Comparison of ENCODE assay signal across 8 cellular contexts in the genomic region with DNA sequence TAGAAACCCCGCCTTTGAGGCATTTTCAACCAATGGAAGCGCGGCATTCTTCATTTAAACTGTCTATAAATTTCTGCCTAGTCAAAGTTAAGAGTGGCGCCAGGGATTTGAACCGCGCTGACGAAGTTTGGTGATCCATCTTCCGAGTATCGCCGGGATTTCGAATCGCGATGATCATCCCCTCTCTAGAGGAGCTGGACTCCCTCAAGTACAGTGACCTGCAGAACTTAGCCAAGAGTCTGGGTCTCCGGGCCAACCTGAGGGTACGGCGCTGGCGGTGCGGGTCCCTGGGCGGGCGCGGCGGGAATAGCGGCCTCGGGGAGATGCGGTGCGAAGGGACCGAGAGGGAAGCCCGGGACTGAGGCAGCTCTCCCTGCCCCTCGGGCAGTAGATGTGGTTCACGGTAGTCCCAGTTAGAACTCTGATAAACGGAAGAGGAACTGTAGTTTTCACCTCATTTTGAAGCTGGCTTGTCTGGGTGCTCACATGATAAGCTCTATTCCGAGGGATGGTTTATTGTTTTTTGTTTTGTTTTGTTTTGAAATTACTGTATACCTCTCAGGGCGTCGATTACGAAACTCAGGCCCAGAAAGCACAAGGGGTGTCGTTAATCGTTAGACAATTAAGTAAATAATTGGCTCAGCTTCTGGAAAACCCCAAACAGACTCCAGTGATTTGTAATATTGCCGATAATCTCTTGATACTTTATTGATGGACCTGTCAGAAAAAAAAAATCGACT. TPM values are rescaled to one million over a fixed set of nuclear protein-coding genes. Genes with fewer than 3 reads are reported as not detected.
A peak's percentile ranks its signal among the peaks of the same experiment; 100 is the strongest.
DNase-seq lines count a peak whose midpoint lies in the region; ATAC-seq and TF ChIP-seq lines count a peak whose summit lies in the region.

A gene with protein sequence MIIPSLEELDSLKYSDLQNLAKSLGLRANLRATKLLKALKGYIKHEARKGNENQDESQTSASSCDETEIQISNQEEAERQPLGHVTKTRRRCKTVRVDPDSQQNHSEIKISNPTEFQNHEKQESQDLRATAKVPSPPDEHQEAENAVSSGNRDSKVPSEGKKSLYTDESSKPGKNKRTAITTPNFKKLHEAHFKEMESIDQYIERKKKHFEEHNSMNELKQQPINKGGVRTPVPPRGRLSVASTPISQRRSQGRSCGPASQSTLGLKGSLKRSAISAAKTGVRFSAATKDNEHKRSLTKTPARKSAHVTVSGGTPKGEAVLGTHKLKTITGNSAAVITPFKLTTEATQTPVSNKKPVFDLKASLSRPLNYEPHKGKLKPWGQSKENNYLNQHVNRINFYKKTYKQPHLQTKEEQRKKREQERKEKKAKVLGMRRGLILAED (plus strand): TSS at position 94 of the 740 bp plus-strand sequence. CDS start 77 bp downstream, at position 171.

- peak within 1 kb of the TSS; percentile 100 for H3K4me3 Mint-ChIP-seq in activated CD8-positive, alpha-beta memory T cell treated with anti-CD3 and anti-CD28 coated beads, Interleukin-2, amount 10 ng/mL, durations not matched to agents 7 days and 5 days
- H3K4me3 Mint-ChIP-seq in stimulated activated naive CD8-positive, alpha-beta T cell treated with anti-CD3 and anti-CD28 coated beads, Interleukin-15, Interleukin-2, amounts not matched to agents 100 ng/mL and 50 ng/mL, for 24 hours: peak within 1 kb of the TSS; percentile 99

- H3K4me1 Mint-ChIP-seq in activated CD8-positive, alpha-beta memory T cell treated with anti-CD3 and anti-CD28 coated beads, Interleukin-2, amount 10 ng/mL, durations not matched to agents 7 days and 5 days: peaks cover 39% of the 10 kb centered on the region
- peaks cover 34% of the 10 kb centered on the region for H3K4me1 Mint-ChIP-seq in stimulated activated naive CD8-positive, alpha-beta T cell treated with anti-CD3 and anti-CD28 coated beads, Interleukin-15, Interleukin-2, amounts not matched to agents 100 ng/mL and 50 ng/mL, for 24 hours (ENCODE audit: low read depth)

- H3K27ac Mint-ChIP-seq in activated CD8-positive, alpha-beta memory T cell treated with anti-CD3 and anti-CD28 coated beads, Interleukin-2, amount 10 ng/mL, durations not matched to agents 7 days and 5 days: peak within 1 kb of the TSS; percentile 100
- H3K27ac Mint-ChIP-seq in stimulated activated naive CD8-positive, alpha-beta T cell treated with anti-CD3 and anti-CD28 coated beads, Interleukin-15, Interleukin-2, amounts not matched to agents 100 ng/mL and 50 ng/mL, for 24 hours: peak within 1 kb of the TSS; percentile 96

- H3K27me3 Mint-ChIP-seq in activated CD8-positive, alpha-beta memory T cell treated with anti-CD3 and anti-CD28 coated beads, Interleukin-2, amount 10 ng/mL, durations not matched to agents 7 days and 5 days: no peaks in the 10 kb centered on the region
- no peaks in the 10 kb centered on the region for H3K27me3 Mint-ChIP-seq in stimulated activated naive CD8-positive, alpha-beta T cell treated with anti-CD3 and anti-CD28 coated beads, Interleukin-15, Interleukin-2, amounts not matched to agents 100 ng/mL and 50 ng/mL, for 24 hours

- no peaks in the 10 kb centered on the region for H3K9me3 Mint-ChIP-seq in activated CD8-positive, alpha-beta memory T cell treated with anti-CD3 and anti-CD28 coated beads, Interleukin-2, amount 10 ng/mL, durations not matched to agents 7 days and 5 days (ENCODE audit: low read depth)
- no peaks in the 10 kb centered on the region for H3K9me3 Mint-ChIP-seq in stimulated activated naive CD8-positive, alpha-beta T cell treated with anti-CD3 and anti-CD28 coated beads, Interleukin-15, Interleukin-2, amounts not matched to agents 100 ng/mL and 50 ng/mL, for 24 hours

- DNase-seq in activated CD8-positive, alpha-beta memory T cell treated with anti-CD3 and anti-CD28 coated beads, Interleukin-2, amount 10 ng/mL, durations not matched to agents 7 days and 5 days: no peak
- DNase-seq in activated CD8-positive, alpha-beta memory T cell treated with anti-CD3 and anti-CD28 coated beads for 24 hours: no peak
- DNase-seq in HFF-Myc (ENCODE audit: extremely low read depth, low read depth): no peak
- peak; percentile 56 for DNase-seq in NCI-H1048 (lab: John Stamatoyannopoulos, UW)
- no peak for DNase-seq in astrocyte of the cerebellum (ENCODE audit: low read depth)
- peak; percentile 44 for DNase-seq in iris pigment epithelial cell (ENCODE audit: low read depth)
- no peak for DNase-seq in HK-2 (ENCODE audit: unreplicated experiment)

- no peak for ATAC-seq in activated CD8-positive, alpha-beta memory T cell treated with anti-CD3 and anti-CD28 coated beads, Interleukin-2, amount 10 ng/mL, durations not matched to agents 7 days and 5 days

- H3K36me3 Mint-ChIP-seq in activated CD8-positive, alpha-beta memory T cell treated with anti-CD3 and anti-CD28 coated beads, Interleukin-2, amount 10 ng/mL, durations not matched to agents 7 days and 5 days: peaks cover 40% of the 10 kb centered on the region
- peaks cover 37% of the 10 kb centered on the region for H3K36me3 Mint-ChIP-seq in stimulated activated naive CD8-positive, alpha-beta T cell treated with anti-CD3 and anti-CD28 coated beads, Interleukin-15, Interleukin-2, amounts not matched to agents 100 ng/mL and 50 ng/mL, for 24 hours (ENCODE audit: low read depth)

- H3K4me3 ChIP-seq in HFF-Myc (replicated peaks; ENCODE audit: low read depth, low read length): peak within 1 kb of the TSS; percentile 88
- H3K4me3 ChIP-seq in astrocyte of the cerebellum (ENCODE audit: low read depth, low read length): peak within 1 kb of the TSS; percentile 98

- in situ Hi-C loops in astrocyte of the cerebellum (cut with HindIII; ENCODE audit: low sequenced_read_pairs): no loop called here

- CTCF ChIA-PET in activated CD8-positive, alpha-beta memory T cell treated with anti-CD3 and anti-CD28 coated beads, Interleukin-2, amount 10 ng/mL, durations not matched to agents 7 days and 5 days (lab: Charles Lee): interaction anchor here (0.7 to 1.8 kb wide), 17 partner anchors 10 to 638 kb away, joined by 3 to 7 read pairs (median 3); a partner anchor contains a TSS

- TF ChIP-seq CTCF in HFF-Myc (IDR thresholded peaks at IDR 0.05; ENCODE audit: low read depth, low read length, missing control alignments) (no peak), astrocyte of the cerebellum (IDR thresholded peaks at IDR 0.05; ENCODE audit: low read depth, low read length, missing control alignments) (no peak)

RNA-seq across cellular contexts. Expression of the gene that starts here (rescaled TPM):
- total RNA-seq in activated CD8-positive, alpha-beta memory T cell treated with anti-CD3 and anti-CD28 coated beads, Interleukin-2, amount 10 ng/mL, durations not matched to agents 7 days and 5 days: 100 to 1,000 TPM; 234 to 334 TPM

Comparison
In these comparisons a context has a peak if more than half of its experiments do, and no peak if none do; other contexts are left out.
1. DNase-seq: peak in NCI-H1048 (single experiment) and iris pigment epithelial cell (single experiment); none in activated CD8-positive, alpha-beta memory T cell treated with anti-CD3 and anti-CD28 coated beads, Interleukin-2, amount 10 ng/mL, durations not matched to agents 7 days and 5 days (single experiment), activated CD8-positive, alpha-beta memory T cell treated with anti-CD3 and anti-CD28 coated beads for 24 hours (single experiment), HFF-Myc (single experiment), astrocyte of the cerebellum (single experiment) and HK-2 (single experiment).